In the genomic region with DNA sequence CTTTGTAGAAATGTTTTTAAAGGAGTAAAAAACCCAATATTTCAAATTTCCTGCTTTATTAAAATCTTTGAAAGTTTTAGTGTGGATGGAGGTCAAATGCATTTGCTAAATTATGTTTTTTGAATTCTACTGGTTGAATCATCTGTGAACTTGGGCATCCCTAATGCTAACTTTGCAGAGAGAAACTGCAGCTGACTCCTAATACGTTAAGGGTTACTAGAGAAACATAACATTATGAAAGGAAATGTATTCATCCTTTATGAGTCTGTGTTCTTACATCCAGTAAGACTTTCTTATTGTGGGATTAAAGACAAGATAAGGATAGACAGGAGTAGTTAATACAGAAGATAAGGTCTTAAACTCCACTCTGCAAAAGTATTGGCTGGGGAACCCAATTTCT, we compare ENCODE assay signal across 19 cellular contexts.
"Had no signal": no experiment of that assay in that cellular context is flagged by ENCODE, and none has a peak within 500 bp of the region (broad histone marks: within the 10 kb centered on the region; RNA-seq: fewer than 3 reads in every experiment).

No MANE protein-coding gene starts in this region.

- H3K36me3 ChIP-seq: ascending aorta, esophagus squamous epithelium, suprapubic skin, vagina had no signal

- H3K9me3 ChIP-seq: ascending aorta, esophagus squamous epithelium, psoas muscle, suprapubic skin, vagina had no signal

- DNase-seq: activated CD4-positive, alpha-beta memory T cell treated with anti-CD3 and anti-CD28 coated beads, Interleukin-2, amount 10 ng/mL, durations not matched to agents 7 days and 5 days; activated CD4-positive, alpha-beta T cell treated with anti-CD3 and anti-CD28 coated beads for 48 hours; activated CD4-positive, CD25-positive, alpha-beta regulatory T cell; activated CD8-positive, alpha-beta memory T cell treated with anti-CD3 and anti-CD28 coated beads, Interleukin-2, amount 10 ng/mL, durations not matched to agents 7 days and 5 days; activated naive CD4-positive, alpha-beta T cell; activated naive CD8-positive, alpha-beta T cell treated with anti-CD3 and anti-CD28 coated beads, Interleukin-2, amount 10 ng/mL, durations not matched to agents 7 days and 5 days; activated T-cell treated with anti-CD3 and anti-CD28 coated beads, Interleukin-2, amount 50 U/mL, for 1 hour; effector memory CD8-positive, alpha-beta T cell; esophagus squamous epithelium; glutamatergic neuron; psoas muscle; T-helper 1 cell; T-helper 9 cell; trophoblast cell had no signal

- ATAC-seq: activated CD8-positive, alpha-beta memory T cell treated with anti-CD3 and anti-CD28 coated beads, Interleukin-2, amount 10 ng/mL, durations not matched to agents 7 days and 5 days; activated T-helper 17 cell treated with anti-CD3 and anti-CD28 coated beads, Interleukin-2, amount 50 U/mL, for 72 hours; effector memory CD8-positive, alpha-beta T cell; psoas muscle had no signal

- H3K36me3 Mint-ChIP-seq: activated CD8-positive, alpha-beta memory T cell treated with anti-CD3 and anti-CD28 coated beads, Interleukin-2, amount 10 ng/mL, durations not matched to agents 7 days and 5 days; activated naive CD8-positive, alpha-beta T cell treated with anti-CD3 and anti-CD28 coated beads, Interleukin-2, amount 10 ng/mL, durations not matched to agents 7 days and 5 days had no signal

- H3K27ac ChIP-seq: ascending aorta, psoas muscle, suprapubic skin, vagina had no signal

- H3K4me1 ChIP-seq: psoas muscle, suprapubic skin had no signal

- H3K27ac Mint-ChIP-seq: activated CD4-positive, alpha-beta memory T cell treated with anti-CD3 and anti-CD28 coated beads, Interleukin-2, amount 10 ng/mL, durations not matched to agents 7 days and 5 days; activated CD8-positive, alpha-beta memory T cell treated with anti-CD3 and anti-CD28 coated beads, Interleukin-2, amount 10 ng/mL, durations not matched to agents 7 days and 5 days; activated naive CD8-positive, alpha-beta T cell treated with anti-CD3 and anti-CD28 coated beads, Interleukin-2, amount 10 ng/mL, durations not matched to agents 7 days and 5 days; activated T-helper 17 cell treated with anti-CD3 and anti-CD28 coated beads, Interleukin-2, amount 50 U/mL, for 72 hours; effector memory CD8-positive, alpha-beta T cell; stimulated activated naive CD8-positive, alpha-beta T cell treated with anti-CD3 and anti-CD28 coated beads, Interleukin-15, Interleukin-2, amounts not matched to agents 100 ng/mL and 50 ng/mL, for 24 hours had no signal

- H3K4me3 Mint-ChIP-seq: activated CD4-positive, alpha-beta memory T cell treated with anti-CD3 and anti-CD28 coated beads, Interleukin-2, amount 10 ng/mL, durations not matched to agents 7 days and 5 days; activated CD8-positive, alpha-beta memory T cell treated with anti-CD3 and anti-CD28 coated beads, Interleukin-2, amount 10 ng/mL, durations not matched to agents 7 days and 5 days; activated naive CD8-positive, alpha-beta T cell treated with anti-CD3 and anti-CD28 coated beads, Interleukin-2, amount 10 ng/mL, durations not matched to agents 7 days and 5 days; activated T-helper 17 cell treated with anti-CD3 and anti-CD28 coated beads, Interleukin-2, amount 50 U/mL, for 72 hours; effector memory CD8-positive, alpha-beta T cell; stimulated activated naive CD8-positive, alpha-beta T cell treated with anti-CD3 and anti-CD28 coated beads, Interleukin-15, Interleukin-2, amounts not matched to agents 100 ng/mL and 50 ng/mL, for 24 hours had no signal

- H3K4me3 ChIP-seq: ascending aorta, esophagus squamous epithelium, psoas muscle, suprapubic skin, vagina had no signal

- H3K4me1 Mint-ChIP-seq: activated CD4-positive, alpha-beta memory T cell treated with anti-CD3 and anti-CD28 coated beads, Interleukin-2, amount 10 ng/mL, durations not matched to agents 7 days and 5 days; activated CD8-positive, alpha-beta memory T cell treated with anti-CD3 and anti-CD28 coated beads, Interleukin-2, amount 10 ng/mL, durations not matched to agents 7 days and 5 days; activated T-helper 17 cell treated with anti-CD3 and anti-CD28 coated beads, Interleukin-2, amount 50 U/mL, for 72 hours had no signal

- H3K27me3 ChIP-seq: ascending aorta, esophagus squamous epithelium, suprapubic skin, vagina had no signal

- H3K9me3 Mint-ChIP-seq: activated CD4-positive, alpha-beta memory T cell treated with anti-CD3 and anti-CD28 coated beads, Interleukin-2, amount 10 ng/mL, durations not matched to agents 7 days and 5 days; activated naive CD8-positive, alpha-beta T cell treated with anti-CD3 and anti-CD28 coated beads, Interleukin-2, amount 10 ng/mL, durations not matched to agents 7 days and 5 days; activated T-helper 17 cell treated with anti-CD3 and anti-CD28 coated beads, Interleukin-2, amount 50 U/mL, for 72 hours; effector memory CD8-positive, alpha-beta T cell; stimulated activated naive CD8-positive, alpha-beta T cell treated with anti-CD3 and anti-CD28 coated beads, Interleukin-15, Interleukin-2, amounts not matched to agents 100 ng/mL and 50 ng/mL, for 24 hours had no signal
